ENCODE assay signal across 8 cellular contexts in the genomic region with DNA sequence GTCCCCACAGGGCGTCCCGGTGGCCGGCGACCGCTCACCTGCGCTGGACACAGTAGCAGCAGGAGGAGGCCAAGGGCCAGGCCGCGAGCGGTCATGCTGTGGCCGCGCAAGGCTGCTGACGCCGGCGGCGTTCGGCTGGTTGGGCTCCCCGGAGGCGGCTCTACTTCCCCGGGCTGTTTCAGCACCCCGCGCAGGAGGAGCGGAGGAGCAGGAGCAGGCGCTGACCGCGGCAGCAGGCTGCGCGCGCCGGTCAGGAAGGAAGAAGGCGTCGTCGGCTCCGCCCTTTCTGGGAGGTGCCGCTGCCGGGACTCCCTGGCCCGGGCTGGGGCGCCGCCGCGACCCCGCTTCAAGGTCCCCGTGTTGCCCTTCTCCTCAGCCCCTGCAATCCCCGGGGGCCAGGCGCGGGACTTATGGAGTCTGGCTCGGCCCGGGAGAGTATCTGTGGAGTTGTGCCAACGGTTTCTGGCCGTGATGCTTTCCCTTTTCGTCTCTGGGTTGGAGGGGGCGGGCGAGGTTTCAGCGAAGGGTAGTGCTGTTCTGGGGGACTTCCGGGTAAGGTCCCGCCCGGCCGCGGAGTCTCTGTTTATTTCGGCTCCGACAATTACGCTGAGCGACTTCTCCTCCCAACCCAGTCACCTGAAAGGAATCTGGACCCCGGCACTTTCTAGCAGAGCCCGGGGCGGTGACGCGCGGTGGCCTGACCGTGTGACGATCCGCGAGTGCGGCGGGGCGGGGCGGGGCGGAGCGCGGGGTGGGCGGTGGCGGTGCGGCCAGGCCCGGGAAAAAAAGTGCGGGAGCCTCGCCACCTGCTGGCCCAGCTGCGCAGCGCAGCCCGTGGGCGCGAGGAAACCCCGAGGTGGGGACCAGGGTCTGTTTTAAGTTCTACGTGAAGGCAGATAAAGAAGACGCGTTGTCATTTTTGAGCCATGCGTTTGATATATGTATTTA. TPM values are rescaled to one million over a fixed set of nuclear protein-coding genes. Genes with fewer than 3 reads are reported as not detected.
DNase-seq lines count a peak whose midpoint lies in the region; ATAC-seq and TF ChIP-seq lines count a peak whose summit lies in the region.

A gene (minus strand): TSS at position 258 of the 948 bp plus-strand sequence. CDS start 163 bp downstream, at position 95.

- H3K27me3 ChIP-seq in adipocyte (replicated peaks; ENCODE audit: control insufficient read depth, insufficient read depth, low read length) (no peaks in the 10 kb centered on the region), upper lobe of left lung (no peaks in the 10 kb centered on the region)

- H3K27ac ChIP-seq in upper lobe of left lung, result peak within 1 kb of the TSS; percentile 99 to 100 (median 100)

- intact Hi-C loops in cardiac septum (cut with DNase I) (loop anchor here (1.0 to 2.0 kb wide), 2 partner anchors 72 to 83 kb away; a partner anchor contains a TSS), posterior cingulate gyrus (cut with DNase I) (loop anchor here (1.0 to 2.0 kb wide), 2 partner anchors 70 to 84 kb away; a partner anchor contains a TSS)

- ATAC-seq in HG02759 (IDR thresholded peaks at IDR 0.05; ENCODE audit: unreplicated experiment) (peak; percentile 91), upper lobe of left lung (ENCODE audit: low FRiP score in 2 of 2) (peak; percentile 97 to 98)

- H3K9ac ChIP-seq in adipocyte (ENCODE audit: low read length), result peak within 1 kb of the TSS; percentile 99

- DNase-seq in NCI-H128 (lab: John Stamatoyannopoulos, UW; ENCODE audit: unreplicated experiment) (peak; percentile 76), SW480 (ENCODE audit: low spot score) (peak; percentile 97), adipocyte (ENCODE audit: low read depth) (peak; percentile 98), cardiac septum (ENCODE audit: low spot score) (peak; percentile 97), posterior cingulate gyrus (peak; percentile 87 to 99 (median 90)), upper lobe of left lung (peak; percentile 95 to 99)

- H3K4me1 ChIP-seq in adipocyte (ENCODE audit: control insufficient read depth, insufficient read depth, low read length) (peaks cover 41% of the 10 kb centered on the region), upper lobe of left lung (peaks cover 24 to 48% (median 30%) of the 10 kb centered on the region in 4 donors)

- peak within 1 kb of the TSS; percentile 91 for H3K4me3 ChIP-seq in adipocyte (ENCODE audit: low read length)
- peak within 1 kb of the TSS; percentile 58 to 99 (median 74) for H3K4me3 ChIP-seq in upper lobe of left lung

- H3K36me3 ChIP-seq in adipocyte (ENCODE audit: control insufficient read depth, insufficient read depth, low read length, severe bottlenecking) (no peaks in the 10 kb centered on the region), upper lobe of left lung (peaks cover 0 to 4% (median 0%) of the 10 kb centered on the region in 4 donors)

- peak; percentile 65 to 98 (median 94) for TF ChIP-seq POLR2A in upper lobe of left lung (IDR thresholded peaks at IDR 0.05)

- TF ChIP-seq CTCF in GM12874 (IDR thresholded peaks at IDR 0.05; ENCODE audit: insufficient read depth, low read depth, low read length) (peak; percentile 87), upper lobe of left lung (IDR thresholded peaks at IDR 0.05) (peak; percentile 88 to 97 (median 94))

- TF ChIP-seq EP300 in upper lobe of left lung (IDR thresholded peaks at IDR 0.05), result peak in 2 of 4 donors; percentile 36 to 53

- H3K9me3 ChIP-seq in adipocyte (ENCODE audit: control insufficient read depth, low read length), result no peaks in the 10 kb centered on the region
- H3K9me3 ChIP-seq in upper lobe of left lung, result no peaks in the 10 kb centered on the region

- 0 to 1% methylated on average over 20 to 82 of the region's 95 CpGs for WGBS in upper lobe of left lung, 2 donors

RNA-seq across cellular contexts. Expression of the gene that starts here (rescaled TPM):
- total RNA-seq in cardiac septum (16.0 TPM), upper lobe of left lung (100 to 1,000 TPM; 117 to 437 (median 167) TPM)

Comparison
In these comparisons a context has a peak if more than half of its experiments do, and no peak if none do; other contexts are left out.
1. Peak in every context shown above with its lines: DNase-seq, ATAC-seq, H3K4me3 ChIP-seq and H3K27ac ChIP-seq.